1 cellular context compared by ENCODE assay signal in the genomic region with DNA sequence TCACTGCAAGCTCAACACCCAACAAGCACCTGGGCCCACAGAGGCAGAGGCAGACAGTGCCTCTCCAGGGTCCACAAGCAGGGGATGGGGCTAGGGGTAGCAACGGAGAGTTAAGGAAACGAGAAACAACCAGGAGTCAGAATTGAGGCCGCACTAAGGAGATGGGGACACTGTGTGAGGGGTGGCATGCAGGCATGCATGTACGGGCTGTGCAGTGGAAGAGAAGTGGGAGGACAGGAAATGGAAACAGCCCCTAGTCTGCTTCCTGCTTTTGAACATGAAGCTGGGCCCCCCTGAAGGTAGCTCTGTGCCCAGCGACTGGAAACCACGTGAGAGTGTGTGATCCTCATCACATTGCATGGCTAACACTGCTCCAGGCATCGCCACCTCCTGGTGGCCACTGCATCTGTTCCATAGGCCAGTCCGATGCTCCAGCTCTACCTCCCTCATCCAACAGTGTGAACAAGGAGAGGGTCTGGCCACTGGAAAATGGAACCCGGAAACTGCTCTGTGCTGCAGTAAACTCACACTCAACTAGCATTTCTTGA.
A peak's percentile ranks its signal among the peaks of the same experiment; 100 is the strongest.
TF ChIP-seq lines count a peak whose summit lies in the region.

No MANE protein-coding gene starts in this region.

TF ChIP-seq in HepG2, 621 proteins besides CTCF, POLR2A, EP300 and RAD21 (continued from another document):
- TF ChIP-seq, protein P1, sequence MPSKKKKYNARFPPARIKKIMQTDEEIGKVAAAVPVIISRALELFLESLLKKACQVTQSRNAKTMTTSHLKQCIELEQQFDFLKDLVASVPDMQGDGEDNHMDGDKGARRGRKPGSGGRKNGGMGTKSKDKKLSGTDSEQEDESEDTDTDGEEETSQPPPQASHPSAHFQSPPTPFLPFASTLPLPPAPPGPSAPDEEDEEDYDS (CRISPR knock-in tag; IDR thresholded peaks at IDR 0.05): 0 out of 2 replicates have a peak, but pooled peaks have one; percentile 46
- no peak for TF ChIP-seq KAT7 (CRISPR knock-in tag; IDR thresholded peaks at IDR 0.05; ENCODE audit: borderline replicate concordance)
- TF ChIP-seq, protein P2, sequence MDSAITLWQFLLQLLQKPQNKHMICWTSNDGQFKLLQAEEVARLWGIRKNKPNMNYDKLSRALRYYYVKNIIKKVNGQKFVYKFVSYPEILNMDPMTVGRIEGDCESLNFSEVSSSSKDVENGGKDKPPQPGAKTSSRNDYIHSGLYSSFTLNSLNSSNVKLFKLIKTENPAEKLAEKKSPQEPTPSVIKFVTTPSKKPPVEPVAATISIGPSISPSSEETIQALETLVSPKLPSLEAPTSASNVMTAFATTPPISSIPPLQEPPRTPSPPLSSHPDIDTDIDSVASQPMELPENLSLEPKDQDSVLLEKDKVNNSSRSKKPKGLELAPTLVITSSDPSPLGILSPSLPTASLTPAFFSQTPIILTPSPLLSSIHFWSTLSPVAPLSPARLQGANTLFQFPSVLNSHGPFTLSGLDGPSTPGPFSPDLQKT (CRISPR knock-in tag; IDR thresholded peaks at IDR 0.05; ENCODE audit: borderline replicate concordance): no peak
- TF ChIP-seq, protein P3, sequence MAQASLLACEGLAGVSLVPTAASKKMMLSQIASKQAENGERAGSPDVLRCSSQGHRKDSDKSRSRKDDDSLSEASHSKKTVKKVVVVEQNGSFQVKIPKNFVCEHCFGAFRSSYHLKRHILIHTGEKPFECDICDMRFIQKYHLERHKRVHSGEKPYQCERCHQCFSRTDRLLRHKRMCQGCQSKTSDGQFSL (CRISPR knock-in tag; IDR thresholded peaks at IDR 0.05): no peak
- TF ChIP-seq HOXA7 (CRISPR knock-in tag; IDR thresholded peaks at IDR 0.05): no peak
- TF ChIP-seq ZNF232 (CRISPR knock-in tag; IDR thresholded peaks at IDR 0.05; ENCODE audit: borderline replicate concordance): 0 out of 2 replicates have a peak, but pooled peaks have one; percentile 37
TF ChIP-seq in HepG2: peak in this region for 44.
